Comparison of ENCODE assay signal across 12 cellular contexts in genomic region chr7:157224627-157225026, GRCh38.
DNase-seq lines count a peak whose midpoint lies in the region; ATAC-seq, FAIRE-seq and TF ChIP-seq lines count a peak whose summit lies in the region.
"Had no signal": no experiment of that assay in that cellular context is flagged by ENCODE, and none has a peak within 500 bp of the region (broad histone marks: within the 10 kb centered on the region; RNA-seq: fewer than 3 reads in every experiment).

No MANE protein-coding gene starts in this region.

- in situ Hi-C loops in KBM-7 (cut with MboI; ENCODE audit: low pct_unique_long_range_greater_than_20kb, low sequenced_read_pairs), result no loop called here

- intact Hi-C loops in CD4-positive, alpha-beta memory T cell (cut with micrococcal nuclease), result no loop called here

- CTCF ChIA-PET in CD4-positive, alpha-beta memory T cell (lab: Charles Lee; ENCODE audit: partially characterized antibody), result interaction anchor here (1.5 kb wide), 1 partner anchor 115 kb away, joined by 4 read pairs; no protein-coding TSS in a partner anchor

- H3K36me3 Mint-ChIP-seq in CD4-positive, alpha-beta memory T cell, result peaks cover 24 to 63% of the 10 kb centered on the region in 2 donors

- no peaks in the 10 kb centered on the region for H3K9me3 ChIP-seq in CD4-positive, alpha-beta memory T cell (ENCODE audit: control insufficient read depth in 1 of 2, low read length in 2 of 2)

- ATAC-seq in GM19324 (IDR thresholded peaks at IDR 0.05; ENCODE audit: low FRiP score, unreplicated experiment) (no peak), GM18909 (IDR thresholded peaks at IDR 0.05; ENCODE audit: poor library complexity, unreplicated experiment) (no peak)
- ATAC-seq: GM23338 had no signal

- no peaks in the 10 kb centered on the region for H3K27me3 Mint-ChIP-seq in CD4-positive, alpha-beta memory T cell
- H3K27me3 Mint-ChIP-seq: activated naive CD8-positive, alpha-beta T cell treated with anti-CD3 and anti-CD28 coated beads for 36 hours had no signal

- H3K4me1 ChIP-seq in CD4-positive, alpha-beta memory T cell (ENCODE audit: insufficient read depth, low read length), result no peaks in the 10 kb centered on the region

- H3K36me3 ChIP-seq in CD4-positive, alpha-beta memory T cell (ENCODE audit: insufficient read depth, low read length), result peaks cover 41% of the 10 kb centered on the region

- peak overlapping the region in 5 of 7 donors; percentile 3 to 83 (median 18) for H3K27ac Mint-ChIP-seq in CD4-positive, alpha-beta memory T cell
- H3K27ac Mint-ChIP-seq: activated naive CD8-positive, alpha-beta T cell treated with anti-CD3 and anti-CD28 coated beads for 36 hours; GM23338 had no signal

- FAIRE-seq in RCC 7860 (lab: Jason Lieb, UNC), result no peak
- FAIRE-seq: TTC549 had no signal

- no peaks in the 10 kb centered on the region for H3K9me3 Mint-ChIP-seq in CD4-positive, alpha-beta memory T cell
- H3K9me3 Mint-ChIP-seq: activated naive CD8-positive, alpha-beta T cell treated with anti-CD3 and anti-CD28 coated beads for 36 hours; GM23338 had no signal

- no peak overlapping the region for H3K27ac ChIP-seq in CD4-positive, alpha-beta memory T cell (ENCODE audit: low read depth, low read length)
- no peak overlapping the region; the same call in 1 of the 2 replicates for H3K27ac ChIP-seq in VCaP

- no peak overlapping the region for H3K4me3 ChIP-seq in CD4-positive, alpha-beta memory T cell (ENCODE audit: low read length in 2 of 2)
- H3K4me3 ChIP-seq: GM23338 had no signal

- POLR2A ChIA-PET in CD4-positive, alpha-beta memory T cell (lab: Charles Lee; ENCODE audit: partially characterized antibody), result no interaction called here

- no peaks in the 10 kb centered on the region for H3K27me3 ChIP-seq in CD4-positive, alpha-beta memory T cell (ENCODE audit: insufficient read depth, low read length)

- TF ChIP-seq CTCF in VCaP (conservative IDR thresholded peaks at IDR 0.05), result peak; percentile 74

- H3K4me3 Mint-ChIP-seq in CD4-positive, alpha-beta memory T cell, result no peak overlapping the region
- H3K4me3 Mint-ChIP-seq: activated naive CD8-positive, alpha-beta T cell treated with anti-CD3 and anti-CD28 coated beads for 36 hours; GM23338 had no signal

- DNase-seq in CD4-positive, alpha-beta memory T cell, result no peak
- DNase-seq in KBM-7 (peak; percentile 40), iris pigment epithelial cell (ENCODE audit: low read depth) (peak; percentile 38), RCC 7860 (ENCODE audit: low spot score) (no peak), NCI-H187 (lab: John Stamatoyannopoulos, UW) (no peak)
- DNase-seq: activated naive CD8-positive, alpha-beta T cell treated with anti-CD3 and anti-CD28 coated beads for 36 hours; Karpas-422 had no signal

- H3K4me1 Mint-ChIP-seq in CD4-positive, alpha-beta memory T cell, result peaks cover 0 to 1% (median 0%) of the 10 kb centered on the region in 4 donors
- H3K4me1 Mint-ChIP-seq: activated naive CD8-positive, alpha-beta T cell treated with anti-CD3 and anti-CD28 coated beads for 36 hours; GM23338 had no signal

Comparison
In these comparisons a context has a peak if more than half of its experiments do, and no peak if none do; other contexts are left out.
1. DNase-seq: peak in KBM-7 (single experiment) and iris pigment epithelial cell (single experiment); none in CD4-positive, alpha-beta memory T cell (0 of 5), RCC 7860 (single experiment) and NCI-H187 (0 of 2).